In the genomic region with DNA sequence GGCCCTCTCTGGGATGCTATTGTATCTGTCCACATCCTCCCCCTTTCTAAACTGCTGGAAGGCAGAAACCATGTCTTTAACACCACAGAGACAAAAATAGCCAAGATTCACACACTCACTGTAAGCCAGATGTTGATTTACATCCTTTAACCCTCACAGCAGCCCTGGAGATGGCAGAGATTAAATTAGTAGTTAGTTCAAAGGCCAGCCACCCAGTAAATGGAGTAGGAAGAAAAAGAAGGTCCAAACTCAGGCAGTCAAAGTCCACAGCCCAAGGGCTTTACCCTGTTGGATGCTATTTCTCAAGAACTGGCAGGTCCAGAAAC, we compare ENCODE assay signal across 11 cellular contexts. TPM values are rescaled to one million over a fixed set of nuclear protein-coding genes. Genes with fewer than 3 reads are reported as not detected.
DNase-seq lines count a peak whose midpoint lies in the region; ATAC-seq and TF ChIP-seq lines count a peak whose summit lies in the region.
"Had no signal": no experiment of that assay in that cellular context is flagged by ENCODE, and none has a peak within 500 bp of the region (broad histone marks: within the 10 kb centered on the region; RNA-seq: fewer than 3 reads in every experiment).

No MANE protein-coding gene starts in this region.

- ATAC-seq in stimulated activated naive CD8-positive, alpha-beta T cell treated with anti-CD3 and anti-CD28 coated beads, Interleukin-15, Interleukin-2, amounts not matched to agents 100 U/mL and 50 U/mL, for 24 hours = no peak

- H3K27ac ChIP-seq in VCaP = peak overlapping the region; percentile 100

- peak overlapping the region; percentile 100 for H3K4me3 Mint-ChIP-seq in stimulated activated naive CD8-positive, alpha-beta T cell treated with anti-CD3 and anti-CD28 coated beads, Interleukin-15, Interleukin-2, amounts not matched to agents 100 ng/mL and 50 ng/mL, for 24 hours
- H3K4me3 Mint-ChIP-seq in immature natural killer cell (peak overlapping the region; percentile 9 to 100 (median 29)), type B pancreatic cell (peak overlapping the region; percentile 100)

- H3K4me1 Mint-ChIP-seq in stimulated activated naive CD8-positive, alpha-beta T cell treated with anti-CD3 and anti-CD28 coated beads, Interleukin-15, Interleukin-2, amounts not matched to agents 100 ng/mL and 50 ng/mL, for 24 hours (ENCODE audit: low read depth) = peaks cover 77% of the 10 kb centered on the region
- H3K4me1 Mint-ChIP-seq in immature natural killer cell (peaks cover 46 to 59% of the 10 kb centered on the region in 2 donors), type B pancreatic cell (ENCODE audit: unreplicated experiment) (peaks cover 16% of the 10 kb centered on the region)

- peaks cover 71% of the 10 kb centered on the region for H3K36me3 Mint-ChIP-seq in stimulated activated naive CD8-positive, alpha-beta T cell treated with anti-CD3 and anti-CD28 coated beads, Interleukin-15, Interleukin-2, amounts not matched to agents 100 ng/mL and 50 ng/mL, for 24 hours (ENCODE audit: low read depth)
- peaks cover 3 to 17% (median 9%) of the 10 kb centered on the region in 3 donors for H3K36me3 Mint-ChIP-seq in immature natural killer cell
- peaks cover 21% of the 10 kb centered on the region for H3K36me3 Mint-ChIP-seq in type B pancreatic cell

- DNase-seq in stimulated activated naive CD8-positive, alpha-beta T cell treated with anti-CD3 and anti-CD28 coated beads, Interleukin-15, Interleukin-2, amounts not matched to agents 100 U/mL and 50 U/mL, for 24 hours = no peak
- DNase-seq in immature natural killer cell (no peak), type B pancreatic cell (ENCODE audit: extremely low spot score, unreplicated experiment) (no peak), DMS153 (lab: John Stamatoyannopoulos, UW) (no peak), NCI-H2107 (lab: John Stamatoyannopoulos, UW) (no peak)
- no peak for DNase-seq in stimulated activated CD4-positive, alpha-beta T cell treated with anti-CD3 and anti-CD28 coated beads, Interleukin-15, amount 100 ng/mL, for 24 hours
- DNase-seq: dorsolateral prefrontal cortex, H7, T-helper 9 cell had no signal

- peak overlapping the region; percentile 97 for H3K27ac Mint-ChIP-seq in stimulated activated naive CD8-positive, alpha-beta T cell treated with anti-CD3 and anti-CD28 coated beads, Interleukin-15, Interleukin-2, amounts not matched to agents 100 ng/mL and 50 ng/mL, for 24 hours
- peak overlapping the region; percentile 68 to 99 (median 80) for H3K27ac Mint-ChIP-seq in immature natural killer cell
- H3K27ac Mint-ChIP-seq in type B pancreatic cell = peak overlapping the region; percentile 99

- no peaks in the 10 kb centered on the region for H3K9me3 Mint-ChIP-seq in stimulated activated naive CD8-positive, alpha-beta T cell treated with anti-CD3 and anti-CD28 coated beads, Interleukin-15, Interleukin-2, amounts not matched to agents 100 ng/mL and 50 ng/mL, for 24 hours
- H3K9me3 Mint-ChIP-seq in immature natural killer cell = no peaks in the 10 kb centered on the region
- no peaks in the 10 kb centered on the region for H3K9me3 Mint-ChIP-seq in type B pancreatic cell

- no peaks in the 10 kb centered on the region for H3K27me3 Mint-ChIP-seq in stimulated activated naive CD8-positive, alpha-beta T cell treated with anti-CD3 and anti-CD28 coated beads, Interleukin-15, Interleukin-2, amounts not matched to agents 100 ng/mL and 50 ng/mL, for 24 hours
- H3K27me3 Mint-ChIP-seq in immature natural killer cell (ENCODE audit: low read depth in 3 of 3) = peaks cover 13 to 21% (median 17%) of the 10 kb centered on the region in 3 donors
- H3K27me3 Mint-ChIP-seq in type B pancreatic cell = no peaks in the 10 kb centered on the region

- no peak for TF ChIP-seq CTCF in VCaP (conservative IDR thresholded peaks at IDR 0.05)
- TF ChIP-seq CTCF in type B pancreatic cell (conservative IDR thresholded peaks at IDR 0.05) = no peak

RNA-seq across cellular contexts. Expression of gene ZNHIT2, which starts 2.1 kb away (rescaled TPM):
- 10 to 100 TPM; 15.5 to 25.8 (median 23.9) TPM for polyA plus RNA-seq in immature natural killer cell
- total RNA-seq in type B pancreatic cell (ENCODE audit: low replicate concordance) = 11.4 and 12.2 TPM in 2 replicates

RNA-seq across cellular contexts. Expression of gene FAU, which starts 2.3 kb away (rescaled TPM):
- 1,000 to 10,000 TPM in 1 of 3 donors, 100 to 1,000 TPM in 2; 576 to 1,241 (median 681) TPM for polyA plus RNA-seq in immature natural killer cell
- 758 and 795 TPM in 2 replicates for total RNA-seq in type B pancreatic cell (ENCODE audit: low replicate concordance)

RNA-seq across cellular contexts. Expression of gene MRPL49, which starts 2.5 kb away (rescaled TPM):
- polyA plus RNA-seq in immature natural killer cell = 100 to 1,000 TPM in 2 of 3 donors, 10 to 100 TPM in 1; 98.3 to 113 (median 105) TPM
- total RNA-seq in type B pancreatic cell (ENCODE audit: low replicate concordance) = 49.1 and 54.8 TPM in 2 replicates

RNA-seq across cellular contexts. Expression of gene TM7SF2, which starts 8.0 kb away (rescaled TPM):
- 10 to 100 TPM; 12.8 to 16.8 (median 15.4) TPM for polyA plus RNA-seq in immature natural killer cell
- total RNA-seq in type B pancreatic cell (ENCODE audit: low replicate concordance) = 52.2 and 61.3 TPM in 2 replicates

RNA-seq across cellular contexts. Expression of gene SYVN1, which starts 14.7 kb away (rescaled TPM):
- 10 to 100 TPM in 1 of 3 donors, 1 to 10 TPM in 2; 2.3 to 21.8 (median 7.7) TPM for polyA plus RNA-seq in immature natural killer cell
- 48.6 and 50.6 TPM in 2 replicates for total RNA-seq in type B pancreatic cell (ENCODE audit: low replicate concordance)

Comparison
In these comparisons a context has a peak if more than half of its experiments do, and no peak if none do; other contexts are left out.
1. H3K4me3 Mint-ChIP-seq: peak in every context shown above with its lines; median percentile 100 in stimulated activated naive CD8-positive, alpha-beta T cell treated with anti-CD3 and anti-CD28 coated beads, Interleukin-15, Interleukin-2, amounts not matched to agents 100 ng/mL and 50 ng/mL, for 24 hours; 100 in type B pancreatic cell; 29 in immature natural killer cell.